In genomic region chr5:97764700-97765099, GRCh38 we compare ENCODE assay signal across 15 cellular contexts.
DNase-seq lines count a peak whose midpoint lies in the region; ATAC-seq, FAIRE-seq and TF ChIP-seq lines count a peak whose summit lies in the region.
"Had no signal": no experiment of that assay in that cellular context is flagged by ENCODE, and none has a peak within 500 bp of the region (broad histone marks: within the 10 kb centered on the region; RNA-seq: fewer than 3 reads in every experiment).

No MANE protein-coding gene starts in this region.

- ATAC-seq in GM18868 (IDR thresholded peaks at IDR 0.05; ENCODE audit: unreplicated experiment) (peak; percentile 83), HG02623 (IDR thresholded peaks at IDR 0.05; ENCODE audit: unreplicated experiment) (no peak)
- ATAC-seq: naive thymus-derived CD8-positive, alpha-beta T cell had no signal

- H3K4me3 ChIP-seq in bronchial epithelial cell (ENCODE audit: low read depth, low read length) = no peak overlapping the region
- H3K4me3 ChIP-seq: right lobe of liver, SK-N-MC had no signal

- FAIRE-seq in bronchial epithelial cell (lab: Jason Lieb, UNC) = no peak

- DNase-seq in NCI-H460 (ENCODE audit: extremely low read depth, low read depth) = peak; percentile 19
- peak; percentile 95 for DNase-seq in bronchial epithelial cell (ENCODE audit: low read depth)
- peak; percentile 63 for DNase-seq in non-pigmented ciliary epithelial cell (ENCODE audit: low read depth)
- DNase-seq in DMS 273 treated with DMSO at 0.1 percent for 48 hours (lab: John Stamatoyannopoulos, UW) = no peak
- DNase-seq in NCI-H524 treated with DMSO at 0.1 percent for 48 hours (lab: John Stamatoyannopoulos, UW) = no peak
- DNase-seq: activated B cell treated with CpG ODN at 0.5 μM for 24 hours; dermis blood vessel endothelial cell; head of caudate nucleus; naive thymus-derived CD8-positive, alpha-beta T cell; NCI-H2029; NCI-H774; right lobe of liver had no signal

- no peaks in the 10 kb centered on the region for H3K27me3 ChIP-seq in bronchial epithelial cell (ENCODE audit: control insufficient read depth, insufficient read depth, low read length)
- H3K27me3 ChIP-seq: right lobe of liver had no signal

- H3K36me3 ChIP-seq in bronchial epithelial cell (ENCODE audit: control insufficient read depth, insufficient read depth, low read length) = no peaks in the 10 kb centered on the region
- H3K36me3 ChIP-seq: right lobe of liver had no signal

- no peak for TF ChIP-seq CTCF in bronchial epithelial cell (IDR thresholded peaks at IDR 0.05; ENCODE audit: insufficient read depth, low read length, severe bottlenecking)

Comparison
In these comparisons a context has a peak if more than half of its experiments do, and no peak if none do; other contexts are left out.
1. DNase-seq: peak in NCI-H460 (single experiment), bronchial epithelial cell (single experiment) and non-pigmented ciliary epithelial cell (single experiment); none in DMS 273 treated with DMSO at 0.1 percent for 48 hours (single experiment) and NCI-H524 treated with DMSO at 0.1 percent for 48 hours (single experiment).